21 cellular contexts compared by ENCODE assay signal in the genomic region with DNA sequence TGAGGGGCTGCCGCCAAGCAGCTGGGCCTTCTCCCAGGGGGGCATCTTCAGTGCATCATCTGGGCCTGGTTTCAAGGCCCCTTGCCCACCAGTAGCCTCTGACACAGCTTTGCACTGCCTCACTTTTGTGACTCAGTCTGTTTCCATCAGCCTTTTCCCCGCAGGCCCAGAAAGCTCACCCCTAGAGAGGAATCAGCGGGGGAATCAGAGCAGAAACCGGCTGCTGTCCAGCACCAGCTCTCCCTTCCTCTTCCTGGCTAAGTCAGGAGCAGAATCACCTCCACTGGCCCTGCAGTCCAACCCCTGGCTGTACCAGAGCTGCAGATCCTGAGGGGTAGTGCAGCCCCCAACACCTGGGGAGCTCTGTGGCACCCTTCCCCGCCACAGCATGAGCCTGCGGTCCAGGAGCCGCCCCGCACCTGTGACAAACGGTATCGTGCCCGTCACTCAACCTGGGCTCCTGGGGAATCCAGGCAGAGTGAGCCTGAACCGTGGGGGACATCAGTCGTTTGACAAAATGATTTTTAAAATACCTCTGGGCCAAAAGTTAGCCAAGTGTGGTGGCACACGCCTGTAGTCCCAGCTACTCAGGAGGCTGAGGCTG.
"Had no signal": no experiment of that assay in that cellular context is flagged by ENCODE, and none has a peak within 500 bp of the region (broad histone marks: within the 10 kb centered on the region; RNA-seq: fewer than 3 reads in every experiment).

No MANE protein-coding gene starts in this region.

- H3K4me1 Mint-ChIP-seq: naive B cell; stimulated activated memory B cell treated with anti-CD40 and anti-IgM and Interleukin-4, amounts not matched to agents 10 μg/mL and 1 μg/mL and 100 μg/mL, for 72 hours had no signal

- H3K27ac Mint-ChIP-seq: naive B cell; nephron progenitor cell; stimulated activated memory B cell treated with anti-CD40 and anti-IgM and Interleukin-4, amounts not matched to agents 10 μg/mL and 1 μg/mL and 100 μg/mL, for 72 hours; stimulated activated naive CD8-positive, alpha-beta T cell treated with anti-CD3 and anti-CD28 coated beads, Interleukin-15, Interleukin-2, amounts not matched to agents 100 ng/mL and 50 ng/mL, for 24 hours had no signal

- H3K36me3 ChIP-seq: gastrocnemius medialis, neutrophil, tibial nerve had no signal

- H3K4me1 ChIP-seq: gastrocnemius medialis, heart right ventricle, spleen, tibial nerve, upper lobe of right lung had no signal

- H3K27ac ChIP-seq: gastrocnemius medialis, heart right ventricle, neutrophil, spleen, tibial nerve, upper lobe of right lung had no signal

- DNase-seq: cortex of kidney; dorsolateral prefrontal cortex; effector CD8-positive, alpha-beta T cell; gastrocnemius medialis; heart right ventricle; kidney; left cardiac atrium; mesendoderm; naive B cell; nephron progenitor cell; spleen; stimulated activated CD4-positive, alpha-beta T cell treated with anti-CD3 and anti-CD28 coated beads, Interleukin-15, amount 100 ng/mL, for 24 hours; stimulated activated CD4-positive, alpha-beta T cell treated with anti-CD3 and anti-CD28 coated beads, Interleukin-1b, Interleukin-23, amount 100 ng/mL, for 48 hours; stimulated activated CD4-positive, alpha-beta T cell treated with anti-CD3 and anti-CD28 coated beads, Interleukin-4, amount 100 ng/mL, for 24 hours; upper lobe of right lung had no signal

- H3K4me3 Mint-ChIP-seq: naive B cell; nephron progenitor cell; stimulated activated memory B cell treated with anti-CD40 and anti-IgM and Interleukin-4, amounts not matched to agents 10 μg/mL and 1 μg/mL and 100 μg/mL, for 72 hours; stimulated activated naive CD8-positive, alpha-beta T cell treated with anti-CD3 and anti-CD28 coated beads, Interleukin-15, Interleukin-2, amounts not matched to agents 100 ng/mL and 50 ng/mL, for 24 hours had no signal

- H3K4me3 ChIP-seq: dorsolateral prefrontal cortex, gastrocnemius medialis, heart right ventricle, spleen, tibial nerve, upper lobe of right lung had no signal

- ATAC-seq: esophagus mucosa; gastrocnemius medialis; heart right ventricle; left cardiac atrium; sciatic nerve; stimulated activated memory B cell treated with anti-CD40 and anti-IgM and Interleukin-4, amounts not matched to agents 10 μg/mL and 1 μg/mL and 100 μg/mL, for 72 hours; upper lobe of right lung had no signal

- H3K27me3 Mint-ChIP-seq: naive B cell; stimulated activated memory B cell treated with anti-CD40 and anti-IgM and Interleukin-4, amounts not matched to agents 10 μg/mL and 1 μg/mL and 100 μg/mL, for 72 hours had no signal

- H3K9me3 ChIP-seq: gastrocnemius medialis, heart right ventricle, neutrophil, spleen, upper lobe of right lung had no signal

- H3K27me3 ChIP-seq: dorsolateral prefrontal cortex, gastrocnemius medialis, heart right ventricle, neutrophil, spleen, tibial nerve, upper lobe of right lung had no signal

- H3K9me3 Mint-ChIP-seq: nephron progenitor cell; stimulated activated memory B cell treated with anti-CD40 and anti-IgM and Interleukin-4, amounts not matched to agents 10 μg/mL and 1 μg/mL and 100 μg/mL, for 72 hours; stimulated activated naive CD8-positive, alpha-beta T cell treated with anti-CD3 and anti-CD28 coated beads, Interleukin-15, Interleukin-2, amounts not matched to agents 100 ng/mL and 50 ng/mL, for 24 hours had no signal

- H3K36me3 Mint-ChIP-seq: naive B cell; stimulated activated memory B cell treated with anti-CD40 and anti-IgM and Interleukin-4, amounts not matched to agents 10 μg/mL and 1 μg/mL and 100 μg/mL, for 72 hours had no signal
